8 cellular contexts compared by ENCODE assay signal in the genomic region with DNA sequence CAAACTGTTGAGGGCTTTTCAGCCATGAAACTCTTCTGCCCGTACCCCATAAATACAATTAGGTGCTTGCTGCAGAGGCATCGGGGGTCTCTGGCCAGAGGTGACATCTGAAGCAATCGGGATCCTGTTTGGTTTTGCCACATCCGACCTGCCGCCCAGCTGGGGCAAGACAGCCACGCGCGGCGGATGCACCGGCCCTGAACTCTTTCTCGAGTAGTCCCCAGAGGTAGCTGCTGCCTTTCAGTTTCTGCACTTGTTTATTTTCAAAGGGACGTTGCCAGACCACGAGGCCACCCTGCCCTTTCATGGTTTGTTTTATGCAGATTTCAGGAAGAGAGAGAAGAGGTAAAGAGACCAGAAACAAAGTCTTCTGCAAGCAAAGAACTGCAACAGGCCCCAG. TPM values are rescaled to one million over a fixed set of nuclear protein-coding genes. Genes with fewer than 3 reads are reported as not detected.
A peak's percentile ranks its signal among the peaks of the same experiment; 100 is the strongest.
DNase-seq lines count a peak whose midpoint lies in the region; ATAC-seq and TF ChIP-seq lines count a peak whose summit lies in the region.

No MANE protein-coding gene starts in this region.

- H3K4me1 ChIP-seq in Karpas-422 (ENCODE audit: low read length): peaks cover 28% of the 10 kb centered on the region

- H3K9me2 ChIP-seq in Karpas-422 (replicated peaks; ENCODE audit: insufficient read depth, low read length): no peaks in the 10 kb centered on the region

- TF ChIP-seq CTCF in GM10266 (IDR thresholded peaks at IDR 0.05; ENCODE audit: control insufficient read depth, insufficient read depth, low read depth, missing control alignments): no peak

- no peaks in the 10 kb centered on the region for H3K9me3 ChIP-seq in Karpas-422 (ENCODE audit: low read length)

- DNase-seq in GM10266 (ENCODE audit: extremely low spot score) (peak; percentile 80), Karpas-422 (peak; percentile 59), astrocyte of the hippocampus (ENCODE audit: low read depth, low spot score) (peak; percentile 85), skeletal muscle cell (ENCODE audit: low read depth) (peak; percentile 58), NCI-H2081 (lab: John Stamatoyannopoulos, UW) (no peak), midbrain (lab: John Stamatoyannopoulos, UW) (no peak), DMS53 (lab: John Stamatoyannopoulos, UW) (no peak)

- peak; percentile 95 for ATAC-seq in GM21423 (IDR thresholded peaks at IDR 0.05; ENCODE audit: unreplicated experiment)

- no peak overlapping the region for H3K4me2 ChIP-seq in Karpas-422 (ENCODE audit: low read depth, low read length, poor library complexity, severe bottlenecking)

- no peaks in the 10 kb centered on the region for H3K27me3 ChIP-seq in Karpas-422 (ENCODE audit: low read length)

- no peak overlapping the region for H3K27ac ChIP-seq in Karpas-422 (ENCODE audit: low read length)

- no peaks in the 10 kb centered on the region for H3K36me3 ChIP-seq in Karpas-422 (ENCODE audit: insufficient read depth, low read length)

- H2AFZ ChIP-seq in Karpas-422 (ENCODE audit: low read length): no peak overlapping the region

- H3K4me3 ChIP-seq in Karpas-422 (ENCODE audit: low read length): no peak overlapping the region
- H3K4me3 ChIP-seq in skeletal muscle cell (ENCODE audit: low read depth, low read length): no peak overlapping the region

- H3K9ac ChIP-seq in Karpas-422 (ENCODE audit: low read length): no peak overlapping the region

- H3K79me2 ChIP-seq in Karpas-422 (ENCODE audit: low read length): no peaks in the 10 kb centered on the region

- no peaks in the 10 kb centered on the region for H4K20me1 ChIP-seq in Karpas-422 (ENCODE audit: insufficient read depth, low read depth, low read length)

RNA-seq across cellular contexts. Expression of a gene that starts 10.6 kb away (rescaled TPM):
- total RNA-seq in Karpas-422 (2014; rRNA removed; shearing (Covaris generic); ENCODE audit: low replicate concordance): 13.8 and 14.8 TPM in 2 replicates

RNA-seq across cellular contexts. Expression of a gene that starts 46.3 kb away (rescaled TPM):
- total RNA-seq in Karpas-422 (2014; rRNA removed; shearing (Covaris generic); ENCODE audit: low replicate concordance): 67.2 and 75.5 TPM in 2 replicates

Comparison
In these comparisons a context has a peak if more than half of its experiments do, and no peak if none do; other contexts are left out.
1. DNase-seq: peak in GM10266 (single experiment), Karpas-422 (single experiment), astrocyte of the hippocampus (single experiment) and skeletal muscle cell (single experiment); none in NCI-H2081 (0 of 2), midbrain (single experiment) and DMS53 (single experiment).